37 cellular contexts compared by ENCODE assay signal in genomic region chr20:36071848-36072247, GRCh38.
"Had no signal": no experiment of that assay in that cellular context is flagged by ENCODE, and none has a peak within 500 bp of the region (broad histone marks: within the 10 kb centered on the region; RNA-seq: fewer than 3 reads in every experiment).

No MANE protein-coding gene starts in this region.

- H3K27ac Mint-ChIP-seq: activated B cell treated with CpG ODN at 0.5 μM for 24 hours; activated CD4-positive, alpha-beta memory T cell treated with anti-CD3 and anti-CD28 coated beads for 36 hours; activated CD4-positive, alpha-beta T cell treated with anti-CD3 and anti-CD28 coated beads, Interleukin-2, amount 10 ng/mL, durations not matched to agents 24 days and 14 days; activated CD8-positive, alpha-beta T cell treated with anti-CD3 and anti-CD28 coated beads for 36 hours; activated naive CD4-positive, alpha-beta T cell treated with anti-CD3 and anti-CD28 coated beads for 36 hours; activated naive CD4-positive, alpha-beta T cell treated with anti-CD3 and anti-CD28 coated beads, Interleukin-2, amount 50 U/mL, for 72 hours; activated naive CD8-positive, alpha-beta T cell treated with anti-CD3 and anti-CD28 coated beads for 36 hours; activated T-cell treated with anti-CD3 and anti-CD28 coated beads, Interleukin-2, amount 50 U/mL, for 72 hours; activated T-helper 1 cell treated with anti-CD3 and anti-CD28 coated beads, Interleukin-12 subunit alpha, Interleukin-12 subunit beta, Interleukin-2, Interleukin-4 antibody, amounts not matched to agents 30 ng/mL and 10 ng/mL and 1 ng/mL, durations not matched to agents 14 hours and 24 hours and 36 hours; activated T-helper 17 cell treated with anti-CD3 and anti-CD28 coated beads, Interleukin-2, amount 50 U/mL, for 72 hours; T-helper 1 cell treated with Interleukin-12 subunit alpha and Interleukin-12 subunit beta and Interleukin-4 antibody, amounts not matched to agents 30 μg/mL and 1 μg/mL, for 36 hours; T-helper 2 cell treated with Interferon-gamma antibody and Interleukin-4, amounts not matched to agents 5 μg/mL and 100 μg/mL, for 36 hours had no signal

- H3K4me1 ChIP-seq: adrenal gland, breast epithelium had no signal

- H3K36me3 ChIP-seq: adrenal gland, brain microvascular endothelial cell, breast epithelium had no signal

- H3K4me3 Mint-ChIP-seq: activated B cell treated with CpG ODN at 0.5 μM for 24 hours; activated CD4-positive, alpha-beta memory T cell treated with anti-CD3 and anti-CD28 coated beads for 36 hours; activated CD4-positive, alpha-beta T cell treated with anti-CD3 and anti-CD28 coated beads, Interleukin-2, amount 10 ng/mL, durations not matched to agents 24 days and 14 days; activated CD8-positive, alpha-beta T cell treated with anti-CD3 and anti-CD28 coated beads for 36 hours; activated naive CD4-positive, alpha-beta T cell treated with anti-CD3 and anti-CD28 coated beads for 36 hours; activated naive CD8-positive, alpha-beta T cell treated with anti-CD3 and anti-CD28 coated beads for 36 hours; activated T-cell treated with anti-CD3 and anti-CD28 coated beads, Interleukin-2, amount 50 U/mL, for 4 hours; activated T-cell treated with anti-CD3 and anti-CD28 coated beads, Interleukin-2, amount 50 U/mL, for 72 hours; activated T-helper 1 cell treated with anti-CD3 and anti-CD28 coated beads, Interleukin-12 subunit alpha, Interleukin-12 subunit beta, Interleukin-2, Interleukin-4 antibody, amounts not matched to agents 30 ng/mL and 10 ng/mL and 1 ng/mL, durations not matched to agents 14 hours and 24 hours and 36 hours; activated T-helper 17 cell treated with anti-CD3 and anti-CD28 coated beads, Interleukin-2, amount 50 U/mL, for 72 hours; T-helper 1 cell treated with Interleukin-12 subunit alpha and Interleukin-12 subunit beta and Interleukin-4 antibody, amounts not matched to agents 30 μg/mL and 1 μg/mL, for 36 hours; T-helper 2 cell treated with Interferon-gamma antibody and Interleukin-4, amounts not matched to agents 5 μg/mL and 100 μg/mL, for 36 hours had no signal

- H3K4me3 ChIP-seq: adrenal gland, body of pancreas, breast epithelium had no signal

- ATAC-seq: activated CD8-positive, alpha-beta T cell treated with anti-CD3 and anti-CD28 coated beads for 36 hours; activated naive CD4-positive, alpha-beta T cell treated with anti-CD3 and anti-CD28 coated beads, Interleukin-2, amount 50 U/mL, for 72 hours; activated T-cell treated with anti-CD3 and anti-CD28 coated beads, Interleukin-2, amount 50 U/mL, for 4 hours; activated T-cell treated with anti-CD3 and anti-CD28 coated beads, Interleukin-2, amount 50 U/mL, for 72 hours; activated T-helper 17 cell treated with anti-CD3 and anti-CD28 coated beads, Interleukin-2, amount 50 U/mL, for 72 hours; body of pancreas had no signal

- H3K27me3 Mint-ChIP-seq: activated CD4-positive, alpha-beta memory T cell treated with anti-CD3 and anti-CD28 coated beads for 36 hours; activated naive CD8-positive, alpha-beta T cell treated with anti-CD3 and anti-CD28 coated beads for 36 hours had no signal

- H3K9me3 Mint-ChIP-seq: activated B cell treated with CpG ODN at 0.5 μM for 24 hours; activated CD4-positive, alpha-beta memory T cell treated with anti-CD3 and anti-CD28 coated beads for 36 hours; activated CD4-positive, alpha-beta T cell treated with anti-CD3 and anti-CD28 coated beads, Interleukin-2, amount 10 ng/mL, durations not matched to agents 24 days and 14 days; activated CD8-positive, alpha-beta T cell treated with anti-CD3 and anti-CD28 coated beads for 36 hours; activated naive CD4-positive, alpha-beta T cell treated with anti-CD3 and anti-CD28 coated beads for 36 hours; activated naive CD4-positive, alpha-beta T cell treated with anti-CD3 and anti-CD28 coated beads, Interleukin-2, amount 50 U/mL, for 72 hours; activated naive CD8-positive, alpha-beta T cell treated with anti-CD3 and anti-CD28 coated beads for 36 hours; activated T-cell treated with anti-CD3 and anti-CD28 coated beads, Interleukin-2, amount 50 U/mL, for 4 hours; activated T-cell treated with anti-CD3 and anti-CD28 coated beads, Interleukin-2, amount 50 U/mL, for 72 hours; activated T-helper 1 cell treated with anti-CD3 and anti-CD28 coated beads, Interleukin-12 subunit alpha, Interleukin-12 subunit beta, Interleukin-2, Interleukin-4 antibody, amounts not matched to agents 30 ng/mL and 10 ng/mL and 1 ng/mL, durations not matched to agents 14 hours and 24 hours and 36 hours; activated T-helper 17 cell treated with anti-CD3 and anti-CD28 coated beads, Interleukin-2, amount 50 U/mL, for 72 hours; T-helper 1 cell treated with Interleukin-12 subunit alpha and Interleukin-12 subunit beta and Interleukin-4 antibody, amounts not matched to agents 30 μg/mL and 1 μg/mL, for 36 hours; T-helper 2 cell treated with Interferon-gamma antibody and Interleukin-4, amounts not matched to agents 5 μg/mL and 100 μg/mL, for 36 hours had no signal

- H3K27me3 ChIP-seq: adrenal gland, body of pancreas, brain microvascular endothelial cell, breast epithelium had no signal

- H3K36me3 Mint-ChIP-seq: activated CD4-positive, alpha-beta memory T cell treated with anti-CD3 and anti-CD28 coated beads for 36 hours; activated naive CD4-positive, alpha-beta T cell treated with anti-CD3 and anti-CD28 coated beads, Interleukin-2, amount 50 U/mL, for 72 hours; activated naive CD8-positive, alpha-beta T cell treated with anti-CD3 and anti-CD28 coated beads for 36 hours had no signal

- DNase-seq: activated B cell treated with CpG ODN at 0.5 μM for 24 hours; activated CD4-positive, alpha-beta memory T cell treated with anti-CD3 and anti-CD28 coated beads for 36 hours; activated CD4-positive, alpha-beta T cell treated with anti-CD3 and anti-CD28 coated beads for 4 hours; activated CD4-positive, alpha-beta T cell treated with anti-CD3 and anti-CD28 coated beads, Interleukin-2, amount 10 ng/mL, durations not matched to agents 24 days and 14 days; activated CD4-positive, alpha-beta T cell treated with anti-CD3 and anti-CD28 coated beads, Interleukin-2, amount 50 U/mL, for 1 hour; activated CD4-positive, alpha-beta T cell treated with anti-CD3 and anti-CD28 coated beads, Interleukin-2, amount 50 U/mL, for 4 hours; activated CD4-positive, CD25-positive, alpha-beta regulatory T cell treated with anti-CD3 and anti-CD28 coated beads, Interleukin-2, amount 50 U/mL, for 72 hours; activated CD8-positive, alpha-beta memory T cell treated with anti-CD3 and anti-CD28 coated beads, Interleukin-2, amount 50 U/mL, for 4 hours; activated CD8-positive, alpha-beta T cell treated with anti-CD3 and anti-CD28 coated beads for 36 hours; activated effector memory CD4-positive, alpha-beta T cell treated with anti-CD3 and anti-CD28 coated beads, Interleukin-2, amount 50 U/mL, for 16 hours; activated gamma-delta T cell treated with Interleukin-2 at 50 U/mL for 16 hours; activated naive CD4-positive, alpha-beta T cell; activated naive CD4-positive, alpha-beta T cell treated with anti-CD3 and anti-CD28 coated beads for 36 hours; activated naive CD4-positive, alpha-beta T cell treated with anti-CD3 and anti-CD28 coated beads, Interleukin-2, amount 50 U/mL, for 16 hours; activated naive CD8-positive, alpha-beta T cell treated with anti-CD3 and anti-CD28 coated beads for 36 hours; activated T-cell treated with anti-CD3 and anti-CD28 coated beads for 4 hours; activated T-cell treated with anti-CD3 and anti-CD28 coated beads, Interleukin-2, amount 50 U/mL, for 1 hour; activated T-cell treated with anti-CD3 and anti-CD28 coated beads, Interleukin-2, amount 50 U/mL, for 4 hours; activated T-cell treated with anti-CD3 and anti-CD28 coated beads, Interleukin-2, amount 50 U/mL, for 72 hours; adrenal gland; amniotic stem cell; aorta; body of pancreas; brain microvascular endothelial cell; central memory CD4-positive, alpha-beta T cell; T-helper 1 cell; T-helper 2 cell; T-helper 9 cell had no signal

- H3K27ac ChIP-seq: adrenal gland, body of pancreas, brain microvascular endothelial cell, VCaP had no signal

- H3K4me1 Mint-ChIP-seq: activated B cell treated with CpG ODN at 0.5 μM for 24 hours; activated CD4-positive, alpha-beta T cell treated with anti-CD3 and anti-CD28 coated beads, Interleukin-2, amount 10 ng/mL, durations not matched to agents 24 days and 14 days; activated naive CD8-positive, alpha-beta T cell treated with anti-CD3 and anti-CD28 coated beads for 36 hours; activated T-helper 17 cell treated with anti-CD3 and anti-CD28 coated beads, Interleukin-2, amount 50 U/mL, for 72 hours had no signal

- H3K9me3 ChIP-seq: adrenal gland, body of pancreas, breast epithelium had no signal

- FAIRE-seq: astrocyte, TTC549 had no signal
